In the genomic region with DNA sequence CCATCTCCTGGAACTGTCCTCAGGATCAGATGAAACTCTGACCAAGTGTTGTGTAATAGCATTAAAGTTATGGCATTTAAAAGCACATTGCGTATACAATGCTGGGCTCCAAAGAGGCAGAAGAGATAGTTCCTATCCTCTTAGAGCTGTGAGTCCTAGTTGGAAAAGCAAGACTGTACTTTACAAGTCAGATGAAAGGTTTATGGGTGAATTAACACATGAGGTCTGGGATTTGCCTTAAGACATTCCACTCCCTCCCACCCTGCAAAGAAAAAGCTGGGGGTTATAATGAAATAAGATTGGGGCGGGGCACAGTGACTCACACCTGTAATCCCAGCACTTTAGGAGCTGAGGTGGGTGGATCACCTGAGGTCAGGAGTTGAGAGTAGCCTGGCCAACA, we compare ENCODE assay signal across 25 cellular contexts. TPM values are rescaled to one million over a fixed set of nuclear protein-coding genes. Genes with fewer than 3 reads are reported as not detected.
DNase-seq lines count a peak whose midpoint lies in the region; ATAC-seq, FAIRE-seq and TF ChIP-seq lines count a peak whose summit lies in the region.
"Had no signal": no experiment of that assay in that cellular context is flagged by ENCODE, and none has a peak within 500 bp of the region (broad histone marks: within the 10 kb centered on the region; RNA-seq: fewer than 3 reads in every experiment).

No MANE protein-coding gene starts in this region.

- no peaks in the 10 kb centered on the region for H3K9me1 ChIP-seq in keratinocyte (ENCODE audit: control insufficient read depth, extremely low read depth, insufficient read depth, low read length)

- H4K20me1 ChIP-seq in keratinocyte (ENCODE audit: control insufficient read depth, extremely low read depth, insufficient read depth, low read length) = no peaks in the 10 kb centered on the region

- intact Hi-C loops in transverse colon (cut with DNase I; ENCODE audit: low total_unique reads) = no loop called here

- peaks cover 46% of the 10 kb centered on the region for H3K36me3 Mint-ChIP-seq in stimulated activated memory B cell treated with anti-CD40 and anti-IgM and Interleukin-4, amounts not matched to agents 10 μg/mL and 1 μg/mL and 100 μg/mL, for 72 hours

- H3K4me2 ChIP-seq in keratinocyte (ENCODE audit: control insufficient read depth, extremely low read depth, insufficient read depth, low read depth, low read length) = peak overlapping the region; percentile 60

- no peak overlapping the region for H3K27ac Mint-ChIP-seq in stimulated activated memory B cell treated with anti-CD40 and anti-IgM and Interleukin-4, amounts not matched to agents 10 μg/mL and 1 μg/mL and 100 μg/mL, for 72 hours
- H3K27ac Mint-ChIP-seq: activated naive CD8-positive, alpha-beta T cell treated with anti-CD3 and anti-CD28 coated beads for 36 hours; activated T-helper 1 cell treated with anti-CD3 and anti-CD28 coated beads, Interleukin-12 subunit alpha, Interleukin-12 subunit beta, Interleukin-2, Interleukin-4 antibody, amounts not matched to agents 30 ng/mL and 10 ng/mL and 1 ng/mL, durations not matched to agents 14 hours and 24 hours and 36 hours; B cell; natural killer cell treated with Interleukin-12 subunit alpha and Interleukin-12 subunit beta and Interleukin-15 and Interleukin-18, amount 100 ng/mL, for 72 hours; T-cell had no signal

- peak overlapping the region; percentile 47 for H3K27ac ChIP-seq in HUES48 (ENCODE audit: low read depth, low read length)
- H3K27ac ChIP-seq in keratinocyte (ENCODE audit: control insufficient read depth, insufficient read depth, low read length) = peak overlapping the region; percentile 82
- H3K27ac ChIP-seq in transverse colon = no peak overlapping the region
- H3K27ac ChIP-seq: body of pancreas, gastroesophageal sphincter, thyroid gland had no signal

- TF ChIP-seq CTCF in keratinocyte (optimal IDR thresholded peaks at IDR 0.05 in 1 of 3, IDR thresholded peaks at IDR 0.05 in 1 of 3, conservative IDR thresholded peaks at IDR 0.05 in 1 of 3; ENCODE audit: extremely low read depth in 1 of 3, insufficient read depth in 2 of 3, low read length in 3 of 3) (no peak), transverse colon (IDR thresholded peaks at IDR 0.05) (no peak)

- FAIRE-seq in keratinocyte (lab: Jason Lieb, UNC) = peak; percentile 92

- DNase-seq in SW480 (ENCODE audit: low spot score) = peak; percentile 34
- no peak for DNase-seq in keratinocyte (ENCODE audit: low read depth, low spot score)
- DNase-seq in transverse colon = peak; percentile 14
- DNase-seq in CD1c-positive myeloid dendritic cell (ENCODE audit: extremely low spot score) = no peak
- no peak for DNase-seq in A172 (ENCODE audit: low spot score)
- DNase-seq: activated CD4-positive, alpha-beta T cell treated with anti-CD3 and anti-CD28 coated beads for 48 hours; activated CD8-positive, alpha-beta memory T cell treated with anti-CD3 and anti-CD28 coated beads, Interleukin-2, amount 10 ng/mL, durations not matched to agents 7 days and 5 days; activated naive CD8-positive, alpha-beta T cell treated with anti-CD3 and anti-CD28 coated beads for 36 hours; body of pancreas; cortex of kidney; kidney glomerular epithelial cell; MM.1S; NCI-H526 treated with DMSO at 0.1 percent for 48 hours; posterior cingulate gyrus; SHP77; stimulated activated CD4-positive, alpha-beta T cell treated with anti-CD3 and anti-CD28 coated beads, Interleukin-2, amount 100 ng/mL, for 24 hours; stimulated activated naive CD4-positive, alpha-beta T cell; T-cell; thyroid gland had no signal

- peaks cover 5% of the 10 kb centered on the region for H3K4me1 Mint-ChIP-seq in stimulated activated memory B cell treated with anti-CD40 and anti-IgM and Interleukin-4, amounts not matched to agents 10 μg/mL and 1 μg/mL and 100 μg/mL, for 72 hours

- H3K27me3 ChIP-seq in HUES48 (ENCODE audit: control insufficient read depth, insufficient read depth, low read length) (no peaks in the 10 kb centered on the region), keratinocyte (ENCODE audit: control insufficient read depth, extremely low read depth, insufficient read depth, low read length) (no peaks in the 10 kb centered on the region), transverse colon (no peaks in the 10 kb centered on the region)
- H3K27me3 ChIP-seq: body of pancreas, gastroesophageal sphincter, thyroid gland had no signal

- 81 to 90% methylated on average over 2 of the region's 2 CpGs for WGBS in transverse colon (ENCODE audit: low coverage in 1 of 2), 2 donors

- no peak for ATAC-seq in stimulated activated memory B cell treated with anti-CD40 and anti-IgM and Interleukin-4, amounts not matched to agents 10 μg/mL and 1 μg/mL and 100 μg/mL, for 72 hours
- ATAC-seq: activated CD8-positive, alpha-beta memory T cell treated with anti-CD3 and anti-CD28 coated beads, Interleukin-2, amount 10 ng/mL, durations not matched to agents 7 days and 5 days; body of pancreas; gastroesophageal sphincter; natural killer cell treated with Interleukin-12 subunit alpha and Interleukin-12 subunit beta and Interleukin-15 and Interleukin-18, amount 100 ng/mL, for 72 hours; T-cell had no signal

- no peak overlapping the region for H2AFZ ChIP-seq in keratinocyte (ENCODE audit: control insufficient read depth, low read length)

- in situ Hi-C loops in transverse colon (cut with MboI; ENCODE audit: low pct_ligation_motif_present in 1 of 4, low pct_unique_long_range_greater_than_20kb in 1 of 4, low sequenced_read_pairs in 3 of 4) = no loop called here

- no peaks in the 10 kb centered on the region for H3K27me3 Mint-ChIP-seq in stimulated activated memory B cell treated with anti-CD40 and anti-IgM and Interleukin-4, amounts not matched to agents 10 μg/mL and 1 μg/mL and 100 μg/mL, for 72 hours
- H3K27me3 Mint-ChIP-seq: activated CD8-positive, alpha-beta memory T cell treated with anti-CD3 and anti-CD28 coated beads, Interleukin-2, amount 10 ng/mL, durations not matched to agents 7 days and 5 days; activated naive CD8-positive, alpha-beta T cell treated with anti-CD3 and anti-CD28 coated beads for 36 hours; B cell; natural killer cell treated with Interleukin-12 subunit alpha and Interleukin-12 subunit beta and Interleukin-15 and Interleukin-18, amount 100 ng/mL, for 72 hours; T-cell had no signal

- peaks cover 6% of the 10 kb centered on the region; the same call in 1 of the 2 replicates for H3K9me3 ChIP-seq in HUES48 (ENCODE audit: control insufficient read depth, insufficient read depth, low read length)
- H3K9me3 ChIP-seq in keratinocyte (ENCODE audit: control insufficient read depth, low read depth, low read length) = no peaks in the 10 kb centered on the region
- H3K9me3 ChIP-seq in transverse colon = no peaks in the 10 kb centered on the region
- H3K9me3 ChIP-seq: body of pancreas, gastroesophageal sphincter, thyroid gland had no signal

- peaks cover 8% of the 10 kb centered on the region for H3K79me2 ChIP-seq in keratinocyte (ENCODE audit: control insufficient read depth, insufficient read depth, low read length)

- no peaks in the 10 kb centered on the region; the same call in 1 of the 2 replicates for H3K36me3 ChIP-seq in HUES48 (ENCODE audit: control insufficient read depth, insufficient read depth, low read length)
- H3K36me3 ChIP-seq in keratinocyte (ENCODE audit: control insufficient read depth in 2 of 2, extremely low read depth in 1 of 2, insufficient read depth in 2 of 2, low read length in 2 of 2) = peaks cover 1 to 8% of the 10 kb centered on the region in 2 experiments
- H3K36me3 ChIP-seq in transverse colon = no peaks in the 10 kb centered on the region
- H3K36me3 ChIP-seq: thyroid gland had no signal

- H3K9me3 Mint-ChIP-seq in stimulated activated memory B cell treated with anti-CD40 and anti-IgM and Interleukin-4, amounts not matched to agents 10 μg/mL and 1 μg/mL and 100 μg/mL, for 72 hours = peaks cover 3% of the 10 kb centered on the region
- H3K9me3 Mint-ChIP-seq: activated T-helper 1 cell treated with anti-CD3 and anti-CD28 coated beads, Interleukin-12 subunit alpha, Interleukin-12 subunit beta, Interleukin-2, Interleukin-4 antibody, amounts not matched to agents 30 ng/mL and 10 ng/mL and 1 ng/mL, durations not matched to agents 14 hours and 24 hours and 36 hours; natural killer cell treated with Interleukin-12 subunit alpha and Interleukin-12 subunit beta and Interleukin-15 and Interleukin-18, amount 100 ng/mL, for 72 hours; T-cell had no signal

- no peak for TF ChIP-seq EP300 in transverse colon (IDR thresholded peaks at IDR 0.05; ENCODE audit: low read depth)

- H3K9ac ChIP-seq in HUES48 (ENCODE audit: low read depth, low read length) (no peak overlapping the region), keratinocyte (ENCODE audit: control insufficient read depth, extremely low read depth, insufficient read depth, low read length) (peak overlapping the region; percentile 45)

- no peak overlapping the region for H3K4me3 ChIP-seq in HUES48 (ENCODE audit: low read depth, low read length)
- H3K4me3 ChIP-seq in keratinocyte (ENCODE audit: control insufficient read depth in 2 of 3, extremely low read depth in 1 of 3, insufficient read depth in 2 of 3, low read depth in 1 of 3, low read length in 3 of 3) = peak overlapping the region in 2 of 3 experiments; percentile 1 to 37
- no peak overlapping the region for H3K4me3 ChIP-seq in transverse colon
- H3K4me3 ChIP-seq: body of pancreas, gastroesophageal sphincter, thyroid gland had no signal

- H3K4me3 Mint-ChIP-seq in stimulated activated memory B cell treated with anti-CD40 and anti-IgM and Interleukin-4, amounts not matched to agents 10 μg/mL and 1 μg/mL and 100 μg/mL, for 72 hours = no peak overlapping the region
- H3K4me3 Mint-ChIP-seq: activated CD8-positive, alpha-beta memory T cell treated with anti-CD3 and anti-CD28 coated beads, Interleukin-2, amount 10 ng/mL, durations not matched to agents 7 days and 5 days; activated naive CD8-positive, alpha-beta T cell treated with anti-CD3 and anti-CD28 coated beads for 36 hours; activated T-helper 1 cell treated with anti-CD3 and anti-CD28 coated beads, Interleukin-12 subunit alpha, Interleukin-12 subunit beta, Interleukin-2, Interleukin-4 antibody, amounts not matched to agents 30 ng/mL and 10 ng/mL and 1 ng/mL, durations not matched to agents 14 hours and 24 hours and 36 hours; B cell; natural killer cell treated with Interleukin-12 subunit alpha and Interleukin-12 subunit beta and Interleukin-15 and Interleukin-18, amount 100 ng/mL, for 72 hours; T-cell had no signal

- TF ChIP-seq POLR2A in transverse colon (IDR thresholded peaks at IDR 0.05) = no peak

- dilution Hi-C loops in keratinocyte (cut with MboI; ENCODE audit: extremely low pct_ligation_motif_present, low sequenced_read_pairs) = no loop called here

- H3K4me1 ChIP-seq in HUES48 (ENCODE audit: control insufficient read depth, insufficient read depth, low read length) (peaks cover 32% of the 10 kb centered on the region), keratinocyte (ENCODE audit: control insufficient read depth, extremely low read depth, insufficient read depth, low read length) (peaks cover 38% of the 10 kb centered on the region), transverse colon (peaks cover 0 to 8% (median 2%) of the 10 kb centered on the region in 4 donors)
- H3K4me1 ChIP-seq: body of pancreas, gastroesophageal sphincter, thyroid gland had no signal

RNA-seq across cellular contexts. Expression of gene SNAPC5, which starts 35.6 kb away (rescaled TPM):
- polyA plus RNA-seq in keratinocyte = 9.6 to 20.6 TPM (median 16.1 TPM) in 3 replicates
- 14.1 TPM for polyA plus RNA-seq in keratinocyte (2011; ENCODE audit: low read depth)
- polyA plus RNA-seq in keratinocyte (2011; cell fraction: cytosol; rRNA removed) = 15.9 and 17.5 TPM in 2 replicates
- polyA plus RNA-seq in keratinocyte (2011; cell fraction: nucleus; rRNA removed) = 6.5 and 7.5 TPM in 2 replicates
- polyA plus RNA-seq in keratinocyte (2012; ENCODE audit: low replicate concordance) = 11.8 and 22.9 TPM in 2 replicates
- polyA minus RNA-seq in keratinocyte = 1.8 to 9.0 TPM (median 7.2 TPM) in 3 replicates
- 7.9 TPM for polyA minus RNA-seq in keratinocyte (2011; cell fraction: cytosol; rRNA and poly(A)+ RNA removed)
- polyA minus RNA-seq in keratinocyte (2011; cell fraction: nucleus; rRNA and poly(A)+ RNA removed) = 0.93 and 1.6 TPM in 2 replicates
- 10 to 100 TPM in 3 of 4 donors, 1 to 10 TPM in 1; 2.6 to 64.0 (median 32.1) TPM for total RNA-seq in transverse colon
- total RNA-seq in A172 (2014; rRNA removed; shearing (Covaris generic)) = 30.1 and 33.5 TPM in 2 replicates

RNA-seq across cellular contexts. Expression of gene RPL4, which starts 42.7 kb away (rescaled TPM):
- 4,775 to 5,343 TPM (median 4,989 TPM) in 3 replicates for polyA plus RNA-seq in keratinocyte
- 1,839 TPM for polyA plus RNA-seq in keratinocyte (2011; ENCODE audit: low read depth)
- 5,273 and 5,283 TPM in 2 replicates for polyA plus RNA-seq in keratinocyte (2011; cell fraction: cytosol; rRNA removed)
- 1,423 and 1,500 TPM in 2 replicates for polyA plus RNA-seq in keratinocyte (2011; cell fraction: nucleus; rRNA removed)
- polyA plus RNA-seq in keratinocyte (2012; ENCODE audit: low replicate concordance) = 4,114 and 4,154 TPM in 2 replicates
- polyA minus RNA-seq in keratinocyte = 3,166 to 4,283 TPM (median 3,515 TPM) in 3 replicates
- 2,751 TPM for polyA minus RNA-seq in keratinocyte (2011; cell fraction: cytosol; rRNA and poly(A)+ RNA removed)
- 518 and 680 TPM in 2 replicates for polyA minus RNA-seq in keratinocyte (2011; cell fraction: nucleus; rRNA and poly(A)+ RNA removed)
- total RNA-seq in transverse colon = 1,000 to 10,000 TPM; 1,084 to 1,586 (median 1,392) TPM
- 2,139 and 2,612 TPM in 2 replicates for total RNA-seq in A172 (2014; rRNA removed; shearing (Covaris generic))

RNA-seq across cellular contexts. Expression of gene ZWILCH, which starts 43.2 kb away (rescaled TPM):
- 15.6 to 34.9 TPM (median 17.8 TPM) in 3 replicates for polyA plus RNA-seq in keratinocyte
- 13.9 TPM for polyA plus RNA-seq in keratinocyte (2011; ENCODE audit: low read depth)
- polyA plus RNA-seq in keratinocyte (2011; cell fraction: cytosol; rRNA removed) = 11.6 and 19.9 TPM in 2 replicates
- 16.0 and 17.3 TPM in 2 replicates for polyA plus RNA-seq in keratinocyte (2011; cell fraction: nucleus; rRNA removed)
- 4.2 and 15.4 TPM in 2 replicates for polyA plus RNA-seq in keratinocyte (2012; ENCODE audit: low replicate concordance)
- polyA minus RNA-seq in keratinocyte = 7.3 to 33.6 TPM (median 7.8 TPM) in 3 replicates
- 10.0 TPM for polyA minus RNA-seq in keratinocyte (2011; cell fraction: cytosol; rRNA and poly(A)+ RNA removed)
- polyA minus RNA-seq in keratinocyte (2011; cell fraction: nucleus; rRNA and poly(A)+ RNA removed) = 7.5 and 16.2 TPM in 2 replicates
- total RNA-seq in transverse colon = 1 to 10 TPM; 1.9 to 6.8 (median 4.4) TPM
- 44.4 and 51.4 TPM in 2 replicates for total RNA-seq in A172 (2014; rRNA removed; shearing (Covaris generic))

Comparison
In these comparisons a context has a peak if more than half of its experiments do, and no peak if none do; other contexts are left out.
1. H3K27ac ChIP-seq: peak in HUES48 (single experiment) and keratinocyte (single experiment); none in transverse colon (0 of 4).
2. H3K4me3 ChIP-seq: peak in keratinocyte (2 of 3); none in HUES48 (single experiment) and transverse colon (0 of 4).
3. DNase-seq: peak in SW480 (single experiment) and transverse colon (single experiment); none in keratinocyte (single experiment), CD1c-positive myeloid dendritic cell (single experiment) and A172 (single experiment).